Comparison of ENCODE assay signal across 11 cellular contexts in the genomic region with DNA sequence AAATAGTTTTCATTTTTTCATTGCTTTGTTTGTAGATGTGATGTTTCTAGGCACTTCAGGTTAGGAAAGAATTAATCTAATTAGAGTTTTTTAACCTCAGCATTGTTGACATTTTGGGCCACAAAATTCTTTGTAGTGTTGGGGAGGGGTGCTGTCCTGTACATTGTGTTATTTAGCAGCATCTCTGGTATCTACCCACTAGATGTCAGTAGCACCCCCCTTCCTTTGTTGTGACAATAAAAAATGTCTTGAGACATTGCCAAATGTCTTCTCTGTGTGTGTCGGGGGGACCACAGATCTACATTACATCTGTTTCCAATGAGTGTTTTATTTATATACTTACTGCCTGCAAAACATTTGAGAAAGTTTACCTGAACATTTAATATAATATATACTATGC. TPM values are rescaled to one million over a fixed set of nuclear protein-coding genes. Genes with fewer than 3 reads are reported as not detected.
DNase-seq lines count a peak whose midpoint lies in the region; ATAC-seq and TF ChIP-seq lines count a peak whose summit lies in the region.
"Had no signal": no experiment of that assay in that cellular context is flagged by ENCODE, and none has a peak within 500 bp of the region (broad histone marks: within the 10 kb centered on the region; RNA-seq: fewer than 3 reads in every experiment).

No MANE protein-coding gene starts in this region.

- peak overlapping the region; percentile 20 to 71 (median 30) for H3K27ac Mint-ChIP-seq in nephron
- no peak overlapping the region for H3K27ac Mint-ChIP-seq in activated T-helper 2 cell treated with anti-CD3 and anti-CD28 coated beads, Interferon-gamma antibody, Interleukin-2, Interleukin-4, amounts not matched to agents 10 μg/mL and 5 μg/mL and 100 μg/mL, durations not matched to agents 14 hours and 24 hours and 36 hours
- H3K27ac Mint-ChIP-seq: activated B cell treated with CpG ODN at 0.5 μM for 24 hours; stimulated activated naive CD8-positive, alpha-beta T cell treated with anti-CD3 and anti-CD28 coated beads, Interleukin-15, Interleukin-2, amounts not matched to agents 100 ng/mL and 50 ng/mL, for 24 hours had no signal

- intact Hi-C loops in sigmoid colon (cut with DNase I) = no loop called here
- intact Hi-C loops in activated T-helper 2 cell treated with anti-CD3 and anti-CD28 coated beads, Interferon-gamma antibody, Interleukin-2, Interleukin-4, amounts not matched to agents 10 μg/mL and 5 μg/mL and 100 μg/mL, durations not matched to agents 14 hours and 24 hours and 36 hours (cut with micrococcal nuclease) = no loop called here

- peaks cover under 1% of the 10 kb centered on the region for H3K36me3 Mint-ChIP-seq in nephron (ENCODE audit: low read depth)
- H3K36me3 Mint-ChIP-seq in activated T-helper 2 cell treated with anti-CD3 and anti-CD28 coated beads, Interferon-gamma antibody, Interleukin-2, Interleukin-4, amounts not matched to agents 10 μg/mL and 5 μg/mL and 100 μg/mL, durations not matched to agents 14 hours and 24 hours and 36 hours (ENCODE audit: low read depth) = no peaks in the 10 kb centered on the region

- no peak for ATAC-seq in activated CD4-positive, CD25-positive, alpha-beta regulatory T cell treated with anti-CD3 and anti-CD28 coated beads, Interleukin-2, amount 50 U/mL, for 24 hours
- no peak for ATAC-seq in gastroesophageal sphincter

- H3K9me3 Mint-ChIP-seq in nephron = no peaks in the 10 kb centered on the region
- no peaks in the 10 kb centered on the region for H3K9me3 Mint-ChIP-seq in activated T-helper 2 cell treated with anti-CD3 and anti-CD28 coated beads, Interferon-gamma antibody, Interleukin-2, Interleukin-4, amounts not matched to agents 10 μg/mL and 5 μg/mL and 100 μg/mL, durations not matched to agents 14 hours and 24 hours and 36 hours
- H3K9me3 Mint-ChIP-seq: activated B cell treated with CpG ODN at 0.5 μM for 24 hours; stimulated activated naive CD8-positive, alpha-beta T cell treated with anti-CD3 and anti-CD28 coated beads, Interleukin-15, Interleukin-2, amounts not matched to agents 100 ng/mL and 50 ng/mL, for 24 hours had no signal

- H3K36me3 ChIP-seq in sigmoid colon = no peaks in the 10 kb centered on the region
- no peaks in the 10 kb centered on the region for H3K36me3 ChIP-seq in gastroesophageal sphincter

- H3K27me3 Mint-ChIP-seq in nephron (ENCODE audit: low read depth) = peaks cover 3% of the 10 kb centered on the region
- peaks cover 1% of the 10 kb centered on the region for H3K27me3 Mint-ChIP-seq in activated T-helper 2 cell treated with anti-CD3 and anti-CD28 coated beads, Interferon-gamma antibody, Interleukin-2, Interleukin-4, amounts not matched to agents 10 μg/mL and 5 μg/mL and 100 μg/mL, durations not matched to agents 14 hours and 24 hours and 36 hours (ENCODE audit: low read depth)

- H3K4me1 ChIP-seq in sigmoid colon = peaks cover 0 to 3% (median 0%) of the 10 kb centered on the region in 4 donors
- peaks cover 0 to 12% (median 0%) of the 10 kb centered on the region in 3 donors for H3K4me1 ChIP-seq in gastroesophageal sphincter

- DNase-seq in GM12864 (ENCODE audit: low read depth) = no peak
- peak; percentile 4 for DNase-seq in KBM-7
- DNase-seq in astrocyte of the spinal cord (ENCODE audit: low read depth, low spot score) = peak; percentile 24
- no peak for DNase-seq in sigmoid colon
- no peak for DNase-seq in activated T-helper 2 cell treated with anti-CD3 and anti-CD28 coated beads, Interferon-gamma antibody, Interleukin-2, Interleukin-4, amounts not matched to agents 10 μg/mL and 5 μg/mL and 100 μg/mL, durations not matched to agents 14 hours and 24 hours and 36 hours (ENCODE audit: low spot score)
- DNase-seq: activated B cell treated with CpG ODN at 0.5 μM for 24 hours, occipital lobe had no signal

- H3K4me3 Mint-ChIP-seq in nephron = no peak overlapping the region
- H3K4me3 Mint-ChIP-seq in activated T-helper 2 cell treated with anti-CD3 and anti-CD28 coated beads, Interferon-gamma antibody, Interleukin-2, Interleukin-4, amounts not matched to agents 10 μg/mL and 5 μg/mL and 100 μg/mL, durations not matched to agents 14 hours and 24 hours and 36 hours (ENCODE audit: low read depth) = no peak overlapping the region
- H3K4me3 Mint-ChIP-seq: activated B cell treated with CpG ODN at 0.5 μM for 24 hours; stimulated activated naive CD8-positive, alpha-beta T cell treated with anti-CD3 and anti-CD28 coated beads, Interleukin-15, Interleukin-2, amounts not matched to agents 100 ng/mL and 50 ng/mL, for 24 hours had no signal

- H3K4me3 ChIP-seq in GM12864 (ENCODE audit: low read depth, low read length) = no peak overlapping the region
- H3K4me3 ChIP-seq in astrocyte of the spinal cord (ENCODE audit: low read depth, low read length) = no peak overlapping the region
- H3K4me3 ChIP-seq in sigmoid colon = no peak overlapping the region
- no peak overlapping the region for H3K4me3 ChIP-seq in gastroesophageal sphincter

- H3K27ac ChIP-seq in sigmoid colon (no peak overlapping the region), gastroesophageal sphincter (no peak overlapping the region)

- H3K9me3 ChIP-seq in sigmoid colon (no peaks in the 10 kb centered on the region), gastroesophageal sphincter (no peaks in the 10 kb centered on the region)

- in situ Hi-C loops in KBM-7 (cut with MboI; ENCODE audit: low pct_unique_long_range_greater_than_20kb, low sequenced_read_pairs) = no loop called here
- in situ Hi-C loops in astrocyte of the spinal cord (cut with HindIII; ENCODE audit: low sequenced_read_pairs) = no loop called here

- TF ChIP-seq EP300 in sigmoid colon (IDR thresholded peaks at IDR 0.05) (no peak), gastroesophageal sphincter (IDR thresholded peaks at IDR 0.05) (no peak)

- no peak for TF ChIP-seq POLR2A in sigmoid colon (IDR thresholded peaks at IDR 0.05)
- no peak for TF ChIP-seq POLR2A in gastroesophageal sphincter (IDR thresholded peaks at IDR 0.05)

- H3K4me1 Mint-ChIP-seq in nephron = peaks cover 50% of the 10 kb centered on the region
- H3K4me1 Mint-ChIP-seq in activated T-helper 2 cell treated with anti-CD3 and anti-CD28 coated beads, Interferon-gamma antibody, Interleukin-2, Interleukin-4, amounts not matched to agents 10 μg/mL and 5 μg/mL and 100 μg/mL, durations not matched to agents 14 hours and 24 hours and 36 hours (ENCODE audit: low read depth) = no peaks in the 10 kb centered on the region
- H3K4me1 Mint-ChIP-seq: activated B cell treated with CpG ODN at 0.5 μM for 24 hours had no signal

- H3K27me3 ChIP-seq in sigmoid colon (no peaks in the 10 kb centered on the region), gastroesophageal sphincter (no peaks in the 10 kb centered on the region)

- WGBS in sigmoid colon, 2 donors = 10 to 30% methylated on average over 1 of the region's 1 CpG
- WGBS in gastroesophageal sphincter (ENCODE audit: low coverage in 1 of 2), 2 donors = 22% methylated on average over 1 of the region's 1 CpG; no CpG with 5 or more reads in 1 of the 2 donors

- TF ChIP-seq CTCF in GM12864 (IDR thresholded peaks at IDR 0.05; ENCODE audit: low read depth, low read length, missing control alignments) (peak; percentile 36), astrocyte of the spinal cord (IDR thresholded peaks at IDR 0.05; ENCODE audit: low read depth, low read length) (peak; percentile 57), nephron (IDR thresholded peaks at IDR 0.05; ENCODE audit: unreplicated experiment in 3 of 3) (peak in 2 of 3 experiments; percentile 43 to 48), sigmoid colon (IDR thresholded peaks at IDR 0.05) (no peak), gastroesophageal sphincter (IDR thresholded peaks at IDR 0.05) (no peak)

RNA-seq across cellular contexts. Expression of gene EYA4, which starts 45.6 kb away (rescaled TPM):
- total RNA-seq in sigmoid colon (1 to 10 TPM in 2 of 4 donors, under 1 TPM in 2; 0.81 to 8.6 (median 3.6) TPM), gastroesophageal sphincter (1 to 10 TPM; 1.4 to 3.1 (median 1.6) TPM)
- polyA plus RNA-seq in sigmoid colon = under 1 TPM in 1 of 3 donors, not detected in 2; 0.01 TPM
- total RNA-seq in activated T-helper 2 cell treated with anti-CD3 and anti-CD28 coated beads, Interferon-gamma antibody, Interleukin-2, Interleukin-4, amounts not matched to agents 10 μg/mL and 5 μg/mL and 100 μg/mL, durations not matched to agents 14 hours and 24 hours and 36 hours = not detected in 2 replicates

Comparison
In these comparisons a context has a peak if more than half of its experiments do, and no peak if none do; other contexts are left out.
1. DNase-seq: peak in KBM-7 (single experiment) and astrocyte of the spinal cord (single experiment); none in GM12864 (single experiment), sigmoid colon (single experiment) and activated T-helper 2 cell treated with anti-CD3 and anti-CD28 coated beads, Interferon-gamma antibody, Interleukin-2, Interleukin-4, amounts not matched to agents 10 μg/mL and 5 μg/mL and 100 μg/mL, durations not matched to agents 14 hours and 24 hours and 36 hours (single experiment).
2. CTCF ChIP-seq: peak in GM12864 (single experiment), astrocyte of the spinal cord (single experiment) and nephron (2 of 3); none in sigmoid colon (0 of 4) and gastroesophageal sphincter (0 of 4).